ENCODE assay signal across 8 cellular contexts in the genomic region with DNA sequence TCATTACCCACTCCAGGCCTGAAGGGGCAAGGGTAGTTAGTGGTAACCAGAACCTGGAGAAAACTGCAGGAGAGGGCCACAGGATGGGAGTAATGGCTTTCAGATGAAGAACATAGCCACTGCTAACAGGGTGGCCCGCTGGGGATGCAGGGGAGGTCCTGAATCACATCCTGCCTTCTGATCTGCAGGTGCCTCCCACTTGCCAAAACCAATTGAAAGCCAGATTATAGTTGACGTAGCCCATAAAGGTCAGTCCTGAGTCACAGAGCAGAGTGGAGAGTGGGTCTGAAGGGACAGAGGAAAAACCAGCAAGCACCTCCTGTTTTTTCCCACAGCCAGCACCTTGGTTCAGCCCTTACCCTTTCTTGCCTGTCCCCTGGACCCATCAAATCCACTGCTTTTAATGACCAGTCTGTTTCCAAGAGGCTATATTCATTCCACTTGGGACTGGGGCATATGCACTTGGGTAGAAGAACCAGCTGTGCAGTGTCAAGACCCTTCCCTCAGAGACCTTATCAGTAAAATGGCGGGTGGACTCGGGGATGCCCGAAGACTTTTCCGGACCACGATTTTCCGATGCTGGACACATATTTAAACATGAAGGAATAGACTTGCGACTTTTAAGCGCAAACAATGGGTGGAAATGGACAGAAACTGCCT. TPM values are rescaled to one million over a fixed set of nuclear protein-coding genes. Genes with fewer than 3 reads are reported as not detected.
DNase-seq lines count a peak whose midpoint lies in the region; ATAC-seq and TF ChIP-seq lines count a peak whose summit lies in the region.

No MANE protein-coding gene starts in this region.

- no peaks in the 10 kb centered on the region for H3K9me3 ChIP-seq in MM.1S (replicated peaks; ENCODE audit: insufficient read depth, low read length)
- no peaks in the 10 kb centered on the region for H3K9me3 ChIP-seq in esophagus muscularis mucosa
- H3K9me3 ChIP-seq in muscle layer of colon (ENCODE audit: low read length): no peaks in the 10 kb centered on the region

- H3K79me2 ChIP-seq in MM.1S (ENCODE audit: low read length): no peaks in the 10 kb centered on the region

- H3K4me3 Mint-ChIP-seq in activated CD8-positive, alpha-beta T cell treated with anti-CD3 and anti-CD28 coated beads, Interleukin-2, amount 10 ng/mL, durations not matched to agents 7 days and 5 days: peak overlapping the region; percentile 70

- peak overlapping the region; percentile 63 for H2AFZ ChIP-seq in MM.1S (ENCODE audit: low read length)

- TF ChIP-seq POLR2A in esophagus muscularis mucosa (IDR thresholded peaks at IDR 0.05; ENCODE audit: low read depth): no peak

- H3K27ac ChIP-seq in MM.1S (ENCODE audit: low read length): no peak overlapping the region
- peak overlapping the region; percentile 78 to 86 (median 82) for H3K27ac ChIP-seq in esophagus muscularis mucosa (replicated peaks in 1 of 4)
- peak overlapping the region; percentile 19 for H3K27ac ChIP-seq in muscle layer of colon (ENCODE audit: low read depth, low read length)
- peak overlapping the region; percentile 88 for H3K27ac ChIP-seq in temporal lobe (ENCODE audit: low read depth, low read length)

- peak; percentile 50 for DNase-seq in NCI-H2107 treated with DMSO at 0.1 percent for 48 hours (lab: John Stamatoyannopoulos, UW; ENCODE audit: unreplicated experiment)
- no peak for DNase-seq in NCI-H2107 (lab: John Stamatoyannopoulos, UW)
- DNase-seq in MM.1S: no peak
- peak; percentile 45 for DNase-seq in activated CD8-positive, alpha-beta T cell treated with anti-CD3 and anti-CD28 coated beads, Interleukin-2, amount 10 ng/mL, durations not matched to agents 7 days and 5 days
- no peak for DNase-seq in esophagus muscularis mucosa (ENCODE audit: extremely low spot score)
- no peak for DNase-seq in COLO668 (lab: John Stamatoyannopoulos, UW; ENCODE audit: unreplicated experiment)

- ATAC-seq in activated CD8-positive, alpha-beta T cell treated with anti-CD3 and anti-CD28 coated beads, Interleukin-2, amount 10 ng/mL, durations not matched to agents 7 days and 5 days: peak; percentile 63

- no peaks in the 10 kb centered on the region for H4K20me1 ChIP-seq in MM.1S (ENCODE audit: insufficient read depth, low read length)

- no peaks in the 10 kb centered on the region for H3K9me2 ChIP-seq in MM.1S (replicated peaks; ENCODE audit: insufficient read depth, low read length)

- POLR2A ChIA-PET in activated CD8-positive, alpha-beta T cell treated with anti-CD3 and anti-CD28 coated beads, Interleukin-2, amount 10 ng/mL, durations not matched to agents 7 days and 5 days (lab: Charles Lee): interaction anchor here (1.2 kb wide), 1 partner anchor 44 kb away, joined by 4 read pairs; the partner anchor contains the start of gene NCK1

- H3K4me2 ChIP-seq in MM.1S (ENCODE audit: low read depth, low read length): peak overlapping the region; percentile 88

- TF ChIP-seq CTCF in MM.1S (IDR thresholded peaks at IDR 0.05; ENCODE audit: low read length) (no peak), esophagus muscularis mucosa (IDR thresholded peaks at IDR 0.05) (no peak)

- H3K36me3 ChIP-seq in MM.1S (replicated peaks; ENCODE audit: insufficient read depth, low read length) (no peaks in the 10 kb centered on the region), esophagus muscularis mucosa (no peaks in the 10 kb centered on the region), muscle layer of colon (ENCODE audit: insufficient read depth, low read length) (no peaks in the 10 kb centered on the region)

- TF ChIP-seq EP300 in esophagus muscularis mucosa (IDR thresholded peaks at IDR 0.05): no peak

- peaks cover 22% of the 10 kb centered on the region for H3K4me1 Mint-ChIP-seq in activated CD8-positive, alpha-beta T cell treated with anti-CD3 and anti-CD28 coated beads, Interleukin-2, amount 10 ng/mL, durations not matched to agents 7 days and 5 days (ENCODE audit: low read depth)

- no peaks in the 10 kb centered on the region for H3K9me3 Mint-ChIP-seq in activated CD8-positive, alpha-beta T cell treated with anti-CD3 and anti-CD28 coated beads, Interleukin-2, amount 10 ng/mL, durations not matched to agents 7 days and 5 days (ENCODE audit: insufficient read depth)

- H3F3A ChIP-seq in MM.1S (ENCODE audit: insufficient read depth, low read length): no peaks in the 10 kb centered on the region

- H3K36me3 Mint-ChIP-seq in activated CD8-positive, alpha-beta T cell treated with anti-CD3 and anti-CD28 coated beads, Interleukin-2, amount 10 ng/mL, durations not matched to agents 7 days and 5 days (ENCODE audit: low read depth): no peaks in the 10 kb centered on the region

- H3K4me3 ChIP-seq in MM.1S (ENCODE audit: low read length) (peak overlapping the region; percentile 52), esophagus muscularis mucosa (peak overlapping the region; percentile 69 to 86 (median 82)), muscle layer of colon (ENCODE audit: low read depth in 1 of 2, low read length in 2 of 2) (peak overlapping the region; percentile 64 to 78)

- H3K9ac ChIP-seq in MM.1S (ENCODE audit: low read length) (no peak overlapping the region), muscle layer of colon (ENCODE audit: low read length) (no peak overlapping the region)

- intact Hi-C loops in esophagus muscularis mucosa (cut with DNase I): no loop called here

- CTCF ChIA-PET in activated CD8-positive, alpha-beta T cell treated with anti-CD3 and anti-CD28 coated beads, Interleukin-2, amount 10 ng/mL, durations not matched to agents 7 days and 5 days (lab: Charles Lee): interaction anchor here (0.8 kb wide), 1 partner anchor 196 kb away, joined by 4 read pairs; no protein-coding TSS in a partner anchor

- H3K27me3 Mint-ChIP-seq in activated CD8-positive, alpha-beta T cell treated with anti-CD3 and anti-CD28 coated beads, Interleukin-2, amount 10 ng/mL, durations not matched to agents 7 days and 5 days (ENCODE audit: low read depth): peaks cover 50% of the 10 kb centered on the region

- peak overlapping the region; percentile 10 for H3K27ac Mint-ChIP-seq in activated CD8-positive, alpha-beta T cell treated with anti-CD3 and anti-CD28 coated beads, Interleukin-2, amount 10 ng/mL, durations not matched to agents 7 days and 5 days

- peaks cover 14% of the 10 kb centered on the region for H3K27me3 ChIP-seq in MM.1S (replicated peaks; ENCODE audit: insufficient read depth, low read length)
- H3K27me3 ChIP-seq in esophagus muscularis mucosa: no peaks in the 10 kb centered on the region
- H3K27me3 ChIP-seq in muscle layer of colon (ENCODE audit: control insufficient read depth in 1 of 2, insufficient read depth in 2 of 2, low read length in 2 of 2): no peaks in the 10 kb centered on the region

- H3K4me1 ChIP-seq in MM.1S (ENCODE audit: low read length): no peaks in the 10 kb centered on the region
- H3K4me1 ChIP-seq in esophagus muscularis mucosa: peaks cover 10 to 25% (median 21%) of the 10 kb centered on the region in 4 donors
- H3K4me1 ChIP-seq in muscle layer of colon (ENCODE audit: insufficient read depth, low read length): peaks cover 5% of the 10 kb centered on the region

- WGBS in esophagus muscularis mucosa: 17% methylated on average over 10 of the region's 10 CpGs

RNA-seq across cellular contexts. Expression of gene SLC35G2, which starts 0.6 kb away (rescaled TPM):
- under 1 TPM in 1 of 2 experiments, not detected in 1; 0.16 TPM for total RNA-seq in activated CD8-positive, alpha-beta T cell treated with anti-CD3 and anti-CD28 coated beads, Interleukin-2, amount 10 ng/mL, durations not matched to agents 7 days and 5 days
- 1 to 10 TPM; 2.9 to 6.4 (median 5.3) TPM for total RNA-seq in esophagus muscularis mucosa
- 9.3 TPM for total RNA-seq in temporal lobe

RNA-seq across cellular contexts. Expression of gene NCK1, which starts 43.7 kb away (rescaled TPM):
- 10 to 100 TPM; 36.3 to 39.1 TPM for total RNA-seq in activated CD8-positive, alpha-beta T cell treated with anti-CD3 and anti-CD28 coated beads, Interleukin-2, amount 10 ng/mL, durations not matched to agents 7 days and 5 days
- total RNA-seq in esophagus muscularis mucosa (10 to 100 TPM; 28.9 to 54.0 (median 37.0) TPM), temporal lobe (21.1 TPM)

Comparison
In these comparisons a context has a peak if more than half of its experiments do, and no peak if none do; other contexts are left out.
1. DNase-seq: peak in NCI-H2107 treated with DMSO at 0.1 percent for 48 hours (single experiment) and activated CD8-positive, alpha-beta T cell treated with anti-CD3 and anti-CD28 coated beads, Interleukin-2, amount 10 ng/mL, durations not matched to agents 7 days and 5 days (single experiment); none in NCI-H2107 (single experiment), MM.1S (single experiment), esophagus muscularis mucosa (single experiment) and COLO668 (single experiment).
2. Peak in every context shown above with its lines, with median percentiles within 50 percentile points of each other: H3K4me3 ChIP-seq.